17 cellular contexts compared by ENCODE assay signal in the genomic region with DNA sequence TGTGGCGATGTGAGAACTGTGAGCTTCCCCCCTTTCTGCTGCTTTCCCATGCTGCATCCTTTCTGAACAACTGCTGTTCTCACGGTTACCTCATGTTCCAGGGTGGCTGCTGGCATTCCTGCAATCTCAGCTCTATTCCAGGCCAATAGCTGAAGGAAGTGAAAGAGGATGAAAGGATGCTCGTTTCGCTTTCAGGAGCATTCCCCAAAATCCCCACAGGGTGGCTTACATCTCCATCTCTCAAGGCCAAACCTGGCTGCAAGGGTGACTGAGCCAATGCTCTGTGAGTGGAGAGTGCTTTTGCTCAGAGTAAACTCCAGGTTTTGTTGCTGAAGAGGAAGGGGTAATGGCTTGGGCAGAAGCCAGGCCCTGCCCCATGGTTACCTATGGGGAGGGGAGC.
DNase-seq lines count a peak whose midpoint lies in the region; ATAC-seq and TF ChIP-seq lines count a peak whose summit lies in the region.
"Had no signal": no experiment of that assay in that cellular context is flagged by ENCODE, and none has a peak within 500 bp of the region (broad histone marks: within the 10 kb centered on the region; RNA-seq: fewer than 3 reads in every experiment).

No MANE protein-coding gene starts in this region.

- no peak overlapping the region for H2BK15ac ChIP-seq in mesenchymal stem cell (ENCODE audit: low read depth, poor library complexity, severe bottlenecking)

- H2AFZ ChIP-seq in mesenchymal stem cell (ENCODE audit: low read depth, low read length): no peak overlapping the region

- ATAC-seq in GM18498 (IDR thresholded peaks at IDR 0.05; ENCODE audit: unreplicated experiment) (no peak), HG02885 (IDR thresholded peaks at IDR 0.05; ENCODE audit: poor library complexity, unreplicated experiment) (no peak)
- ATAC-seq: foreskin keratinocyte, T-cell, upper lobe of right lung had no signal

- H3K36me3 ChIP-seq in mesenchymal stem cell (ENCODE audit: control insufficient read depth in 1 of 2, insufficient read depth in 2 of 2, low read depth in 1 of 2, low read length in 2 of 2): no peaks in the 10 kb centered on the region
- H3K36me3 ChIP-seq: ascending aorta, upper lobe of right lung had no signal

- no peak overlapping the region for H4K8ac ChIP-seq in mesenchymal stem cell (ENCODE audit: low read length)

- TF ChIP-seq CTCF in neural crest cell (conservative IDR thresholded peaks at IDR 0.05): peak; percentile 39

- H3K27ac ChIP-seq in mesenchymal stem cell (ENCODE audit: low read length, poor library complexity, severe bottlenecking): no peak overlapping the region
- H3K27ac ChIP-seq: ascending aorta, foreskin keratinocyte, upper lobe of right lung had no signal

- no peak overlapping the region for H3K4me3 Mint-ChIP-seq in neural crest cell
- H3K4me3 Mint-ChIP-seq: activated CD4-positive, alpha-beta T cell treated with anti-CD3 and anti-CD28 coated beads, Interleukin-2, amount 10 ng/mL, durations not matched to agents 24 days and 14 days; activated T-helper 1 cell treated with anti-CD3 and anti-CD28 coated beads, Interleukin-12 subunit alpha, Interleukin-12 subunit beta, Interleukin-2, Interleukin-4 antibody, amounts not matched to agents 30 ng/mL and 10 ng/mL and 1 ng/mL, durations not matched to agents 14 hours and 24 hours and 36 hours; T-cell had no signal

- no peak overlapping the region for H2AK5ac ChIP-seq in mesenchymal stem cell (ENCODE audit: low read length, severe bottlenecking)

- no peak overlapping the region for H2BK5ac ChIP-seq in mesenchymal stem cell (ENCODE audit: low read depth, low read length, poor library complexity, severe bottlenecking)

- H2BK12ac ChIP-seq in mesenchymal stem cell (ENCODE audit: low read length in 2 of 2): no peak overlapping the region

- H3K23ac ChIP-seq in mesenchymal stem cell (ENCODE audit: low read length in 2 of 2): no peak overlapping the region

- H3K18ac ChIP-seq in mesenchymal stem cell (ENCODE audit: low read depth in 1 of 2, low read length in 2 of 2): no peak overlapping the region

- no peaks in the 10 kb centered on the region for H3K9me3 ChIP-seq in mesenchymal stem cell (ENCODE audit: control insufficient read depth, low read length)
- H3K9me3 ChIP-seq: ascending aorta, upper lobe of right lung had no signal

- peaks cover 5% of the 10 kb centered on the region for H3K4me1 Mint-ChIP-seq in neural crest cell
- H3K4me1 Mint-ChIP-seq: activated CD4-positive, alpha-beta T cell treated with anti-CD3 and anti-CD28 coated beads, Interleukin-2, amount 10 ng/mL, durations not matched to agents 24 days and 14 days; T-cell had no signal

- H3K27me3 ChIP-seq in mesenchymal stem cell (ENCODE audit: control insufficient read depth in 1 of 2, insufficient read depth in 1 of 2, low read length in 2 of 2): peaks cover 0 to 19% of the 10 kb centered on the region in 2 experiments
- H3K27me3 ChIP-seq: ascending aorta, foreskin keratinocyte, upper lobe of right lung had no signal

- H2BK120ac ChIP-seq in mesenchymal stem cell (ENCODE audit: low read depth, low read length): no peak overlapping the region

- no peak overlapping the region for H3K4me2 ChIP-seq in mesenchymal stem cell (ENCODE audit: low read length, poor library complexity, severe bottlenecking)

- peak; percentile 54 for DNase-seq in NCI-H345 (lab: John Stamatoyannopoulos, UW)
- no peak for DNase-seq in NCI-H345 treated with DMSO at 0.1 percent for 48 hours (lab: John Stamatoyannopoulos, UW; ENCODE audit: unreplicated experiment)
- DNase-seq in NCI-H1092 (lab: John Stamatoyannopoulos, UW): peak; percentile 18
- DNase-seq in RPMI8226: peak; percentile 39
- no peak for DNase-seq in neural crest cell (ENCODE audit: low read depth, low spot score)
- no peak for DNase-seq in mesenchymal stem cell
- DNase-seq: activated CD4-positive, alpha-beta T cell treated with anti-CD3 and anti-CD28 coated beads, Interleukin-2, amount 10 ng/mL, durations not matched to agents 24 days and 14 days; effector CD4-positive, alpha-beta T cell; foreskin keratinocyte; MM.1S; stimulated activated CD8-positive, alpha-beta memory T cell treated with anti-CD3 and anti-CD28 coated beads, Interleukin-4, amount 100 ng/mL, for 48 hours; T-cell; upper lobe of right lung had no signal

- H3K27ac Mint-ChIP-seq in neural crest cell (ENCODE audit: unreplicated experiment): no peak overlapping the region
- H3K27ac Mint-ChIP-seq: activated CD4-positive, alpha-beta T cell treated with anti-CD3 and anti-CD28 coated beads, Interleukin-2, amount 10 ng/mL, durations not matched to agents 24 days and 14 days; activated T-helper 1 cell treated with anti-CD3 and anti-CD28 coated beads, Interleukin-12 subunit alpha, Interleukin-12 subunit beta, Interleukin-2, Interleukin-4 antibody, amounts not matched to agents 30 ng/mL and 10 ng/mL and 1 ng/mL, durations not matched to agents 14 hours and 24 hours and 36 hours; T-cell had no signal

- H3K27me3 Mint-ChIP-seq in neural crest cell (ENCODE audit: low read depth): no peaks in the 10 kb centered on the region
- H3K27me3 Mint-ChIP-seq: activated CD4-positive, alpha-beta T cell treated with anti-CD3 and anti-CD28 coated beads, Interleukin-2, amount 10 ng/mL, durations not matched to agents 24 days and 14 days had no signal

- no peak overlapping the region for H3K4me3 ChIP-seq in mesenchymal stem cell (ENCODE audit: insufficient read depth in 1 of 2, low read depth in 1 of 2, low read length in 2 of 2)
- H3K4me3 ChIP-seq: ascending aorta, upper lobe of right lung had no signal

- no peaks in the 10 kb centered on the region for H3K79me1 ChIP-seq in mesenchymal stem cell (replicated peaks; ENCODE audit: low read length, poor library complexity, severe bottlenecking)

- H3K4ac ChIP-seq in mesenchymal stem cell (ENCODE audit: low read depth in 1 of 2, low read length in 2 of 2): no peak overlapping the region

- no peak overlapping the region for H3K9ac ChIP-seq in mesenchymal stem cell (ENCODE audit: low read length)

- H3K14ac ChIP-seq in mesenchymal stem cell (ENCODE audit: low read length in 2 of 2): no peak overlapping the region

- no peaks in the 10 kb centered on the region for H3K36me3 Mint-ChIP-seq in neural crest cell (ENCODE audit: low read depth)
- H3K36me3 Mint-ChIP-seq: T-cell had no signal

- no peaks in the 10 kb centered on the region for H3K4me1 ChIP-seq in mesenchymal stem cell (ENCODE audit: control insufficient read depth, insufficient read depth, low read depth, low read length)
- H3K4me1 ChIP-seq: ascending aorta, foreskin keratinocyte, upper lobe of right lung had no signal

- H3K9me3 Mint-ChIP-seq in neural crest cell: peaks cover 2% of the 10 kb centered on the region
- H3K9me3 Mint-ChIP-seq: activated CD4-positive, alpha-beta T cell treated with anti-CD3 and anti-CD28 coated beads, Interleukin-2, amount 10 ng/mL, durations not matched to agents 24 days and 14 days; activated T-helper 1 cell treated with anti-CD3 and anti-CD28 coated beads, Interleukin-12 subunit alpha, Interleukin-12 subunit beta, Interleukin-2, Interleukin-4 antibody, amounts not matched to agents 30 ng/mL and 10 ng/mL and 1 ng/mL, durations not matched to agents 14 hours and 24 hours and 36 hours; T-cell had no signal

- 51% methylated on average over 3 of the region's 4 CpGs for WGBS in mesenchymal stem cell

- no peak overlapping the region for H4K91ac ChIP-seq in mesenchymal stem cell (ENCODE audit: low read length)

Comparison
In these comparisons a context has a peak if more than half of its experiments do, and no peak if none do; other contexts are left out.
1. DNase-seq: peak in NCI-H345 (single experiment), NCI-H1092 (single experiment) and RPMI8226 (single experiment); none in NCI-H345 treated with DMSO at 0.1 percent for 48 hours (single experiment), neural crest cell (single experiment) and mesenchymal stem cell (single experiment).